ENCODE assay signal across 9 cellular contexts in genomic region chr20:50303573-50304500, GRCh38.
A peak's percentile ranks its signal among the peaks of the same experiment; 100 is the strongest.
DNase-seq lines count a peak whose midpoint lies in the region; ATAC-seq and TF ChIP-seq lines count a peak whose summit lies in the region.
"Had no signal": no experiment of that assay in that cellular context is flagged by ENCODE, and none has a peak within 500 bp of the region (broad histone marks: within the 10 kb centered on the region; RNA-seq: fewer than 3 reads in every experiment).

No MANE protein-coding gene starts in this region.

- DNase-seq in COLO829 (ENCODE audit: low spot score) (peak; percentile 56), NCI-H748 (lab: John Stamatoyannopoulos, UW; ENCODE audit: unreplicated experiment) (peak; percentile 57), erythroblast (lab: John Stamatoyannopoulos, UW) (peak; percentile 39 to 62), SW480 (ENCODE audit: low spot score) (no peak), NCI-H187 treated with DMSO at 0.1 percent for 48 hours (lab: John Stamatoyannopoulos, UW) (no peak)
- DNase-seq in effector memory CD8-positive, alpha-beta T cell, result no peak
- DNase-seq: activated B cell treated with CpG ODN at 0.5 μM for 24 hours had no signal

- no peak overlapping the region for H3K4me3 Mint-ChIP-seq in effector memory CD8-positive, alpha-beta T cell
- H3K4me3 Mint-ChIP-seq: activated B cell treated with CpG ODN at 0.5 μM for 24 hours had no signal

- peaks cover 0 to 3% of the 10 kb centered on the region in 2 donors for H3K4me1 Mint-ChIP-seq in effector memory CD8-positive, alpha-beta T cell (ENCODE audit: low read depth in 2 of 2)
- H3K4me1 Mint-ChIP-seq: activated B cell treated with CpG ODN at 0.5 μM for 24 hours had no signal

- no peaks in the 10 kb centered on the region for H3K9me3 ChIP-seq in neutrophil

- H3K4me3 ChIP-seq in neutrophil (ENCODE audit: low read depth in 1 of 2, low read length in 1 of 2), result no peak overlapping the region

- H3K27ac ChIP-seq in neutrophil, result peak overlapping the region; percentile 54

- no peak for ATAC-seq in GM19467 (IDR thresholded peaks at IDR 0.05; ENCODE audit: unreplicated experiment)
- ATAC-seq in effector memory CD8-positive, alpha-beta T cell (replicated peaks), result no peak

- no peaks in the 10 kb centered on the region for H3K36me3 ChIP-seq in neutrophil

- no peaks in the 10 kb centered on the region for H3K27me3 ChIP-seq in neutrophil

- TF ChIP-seq POLR2A in erythroblast (IDR thresholded peaks at IDR 0.05; ENCODE audit: low read length), result no peak

- no peak for TF ChIP-seq CTCF in neutrophil (IDR thresholded peaks at IDR 0.05)

- no peak overlapping the region for H3K27ac Mint-ChIP-seq in effector memory CD8-positive, alpha-beta T cell
- H3K27ac Mint-ChIP-seq: activated B cell treated with CpG ODN at 0.5 μM for 24 hours had no signal

- H3K4me1 ChIP-seq in neutrophil (ENCODE audit: control insufficient read depth in 1 of 2, insufficient read depth in 1 of 2, low read depth in 1 of 2, low read length in 1 of 2), result peaks cover 38 to 48% of the 10 kb centered on the region in 2 experiments

- no peaks in the 10 kb centered on the region for H3K36me3 Mint-ChIP-seq in effector memory CD8-positive, alpha-beta T cell (ENCODE audit: insufficient read depth)

- no peaks in the 10 kb centered on the region for H3K9me3 Mint-ChIP-seq in effector memory CD8-positive, alpha-beta T cell
- H3K9me3 Mint-ChIP-seq: activated B cell treated with CpG ODN at 0.5 μM for 24 hours had no signal

- H3K27me3 Mint-ChIP-seq in effector memory CD8-positive, alpha-beta T cell, result no peaks in the 10 kb centered on the region

Comparison
In these comparisons a context has a peak if more than half of its experiments do, and no peak if none do; other contexts are left out.
1. DNase-seq: peak in COLO829 (single experiment), NCI-H748 (single experiment) and erythroblast (2 of 2); none in SW480 (single experiment), effector memory CD8-positive, alpha-beta T cell (0 of 3) and NCI-H187 treated with DMSO at 0.1 percent for 48 hours (single experiment).